Comparison of ENCODE assay signal across 9 cellular contexts in the genomic region with DNA sequence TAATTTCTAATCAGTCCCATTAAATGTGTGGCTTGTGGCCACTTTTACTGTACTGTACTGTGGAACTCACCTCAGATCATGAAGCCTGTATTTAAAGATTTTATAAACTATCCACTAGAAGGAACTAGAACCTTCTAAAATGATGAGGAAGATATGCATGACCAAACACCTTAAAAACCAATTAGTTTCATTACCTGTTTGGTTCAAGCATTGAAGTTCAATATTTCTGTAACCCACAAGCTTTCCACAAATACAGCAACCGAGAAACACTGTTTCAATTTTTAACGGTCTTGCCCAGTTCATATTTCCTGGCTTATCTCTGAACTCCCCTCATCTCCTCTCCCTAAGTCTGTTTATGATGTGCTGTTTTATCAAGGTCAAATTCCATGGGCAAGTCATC.
DNase-seq lines count a peak whose midpoint lies in the region; ATAC-seq lines count a peak whose summit lies in the region.
"Had no signal": no experiment of that assay in that cellular context is flagged by ENCODE, and none has a peak within 500 bp of the region (broad histone marks: within the 10 kb centered on the region; RNA-seq: fewer than 3 reads in every experiment).

No MANE protein-coding gene starts in this region.

- ATAC-seq in GM18499 (IDR thresholded peaks at IDR 0.05; ENCODE audit: insufficient read depth, unreplicated experiment) (peak; percentile 66), GM19463 (IDR thresholded peaks at IDR 0.05; ENCODE audit: unreplicated experiment) (peak; percentile 70), HG02870 (IDR thresholded peaks at IDR 0.05; ENCODE audit: unreplicated experiment) (peak; percentile 78), HG03520 (IDR thresholded peaks at IDR 0.05; ENCODE audit: unreplicated experiment) (peak; percentile 81)

- no peak for DNase-seq in SHP77 treated with DMSO at 0.1 percent for 48 hours (lab: John Stamatoyannopoulos, UW)
- no peak for DNase-seq in midbrain (lab: John Stamatoyannopoulos, UW)
- no peak for DNase-seq in NOMO-1 treated with dmso at 0.1 percent for 144 hours (lab: John Stamatoyannopoulos, UW; ENCODE audit: unreplicated experiment)
- DNase-seq in NCI-H2107 (lab: John Stamatoyannopoulos, UW) = no peak
- DNase-seq: stimulated activated CD8-positive, alpha-beta memory T cell treated with anti-CD3 and anti-CD28 coated beads, Interleukin-4, amount 100 ng/mL, for 48 hours had no signal
